In genomic region chr2:143574069-143574468, GRCh38 we compare ENCODE assay signal across 18 cellular contexts.
DNase-seq lines count a peak whose midpoint lies in the region.
"Had no signal": no experiment of that assay in that cellular context is flagged by ENCODE, and none has a peak within 500 bp of the region (broad histone marks: within the 10 kb centered on the region; RNA-seq: fewer than 3 reads in every experiment).

No MANE protein-coding gene starts in this region.

- H3K36me3 Mint-ChIP-seq in activated T-helper 2 cell treated with anti-CD3 and anti-CD28 coated beads, Interferon-gamma antibody, Interleukin-2, Interleukin-4, amounts not matched to agents 10 μg/mL and 5 μg/mL and 100 μg/mL, durations not matched to agents 14 hours and 24 hours and 36 hours (ENCODE audit: low read depth) = peaks cover 19% of the 10 kb centered on the region

- intact Hi-C loops in activated T-helper 2 cell treated with anti-CD3 and anti-CD28 coated beads, Interferon-gamma antibody, Interleukin-2, Interleukin-4, amounts not matched to agents 10 μg/mL and 5 μg/mL and 100 μg/mL, durations not matched to agents 14 hours and 24 hours and 36 hours (cut with micrococcal nuclease) = no loop called here

- H3K27ac Mint-ChIP-seq in activated T-helper 2 cell treated with anti-CD3 and anti-CD28 coated beads, Interferon-gamma antibody, Interleukin-2, Interleukin-4, amounts not matched to agents 10 μg/mL and 5 μg/mL and 100 μg/mL, durations not matched to agents 14 hours and 24 hours and 36 hours = no peak overlapping the region
- H3K27ac Mint-ChIP-seq: activated B cell treated with CpG ODN at 0.5 μM for 24 hours had no signal

- in situ Hi-C loops in SK-MEL-5 (cut with HindIII; ENCODE audit: low pct_unique_long_range_greater_than_20kb, low sequenced_read_pairs) = no loop called here

- H3K4me1 Mint-ChIP-seq in activated T-helper 2 cell treated with anti-CD3 and anti-CD28 coated beads, Interferon-gamma antibody, Interleukin-2, Interleukin-4, amounts not matched to agents 10 μg/mL and 5 μg/mL and 100 μg/mL, durations not matched to agents 14 hours and 24 hours and 36 hours (ENCODE audit: low read depth) = peaks cover 1% of the 10 kb centered on the region
- H3K4me1 Mint-ChIP-seq: activated B cell treated with CpG ODN at 0.5 μM for 24 hours had no signal

- H3K4me3 Mint-ChIP-seq in activated T-helper 2 cell treated with anti-CD3 and anti-CD28 coated beads, Interferon-gamma antibody, Interleukin-2, Interleukin-4, amounts not matched to agents 10 μg/mL and 5 μg/mL and 100 μg/mL, durations not matched to agents 14 hours and 24 hours and 36 hours (ENCODE audit: low read depth) = no peak overlapping the region
- H3K4me3 Mint-ChIP-seq: activated B cell treated with CpG ODN at 0.5 μM for 24 hours had no signal

- DNase-seq in DMS 273 (lab: John Stamatoyannopoulos, UW; ENCODE audit: unreplicated experiment) = peak; percentile 7
- DNase-seq in DMS 273 treated with DMSO at 0.1 percent for 48 hours (lab: John Stamatoyannopoulos, UW) = no peak
- peak; percentile 40 for DNase-seq in SK-MEL-5 (ENCODE audit: low read depth, low spot score)
- DNase-seq in fibroblast of peridontal ligament (ENCODE audit: extremely low read depth) = peak; percentile 8
- DNase-seq in renal cortical epithelial cell (ENCODE audit: low read depth) = peak; percentile 12
- DNase-seq in GOT3 (lab: John Stamatoyannopoulos, UW) = no peak
- no peak for DNase-seq in activated T-helper 2 cell treated with anti-CD3 and anti-CD28 coated beads, Interferon-gamma antibody, Interleukin-2, Interleukin-4, amounts not matched to agents 10 μg/mL and 5 μg/mL and 100 μg/mL, durations not matched to agents 14 hours and 24 hours and 36 hours (ENCODE audit: low spot score)
- DNase-seq in stimulated activated CD4-positive, alpha-beta T cell treated with anti-CD3 and anti-CD28 coated beads, Interleukin-12 subunit alpha, Interleukin-12 subunit beta, amount 100 ng/mL, for 4 hours = no peak
- DNase-seq: activated B cell treated with CpG ODN at 0.5 μM for 24 hours; activated naive CD4-positive, alpha-beta T cell treated with anti-CD3 and anti-CD28 coated beads, Interleukin-2, amount 50 U/mL, for 16 hours; amniotic stem cell; colonic mucosa; effector CD8-positive, alpha-beta T cell; left cardiac atrium; NCI-H2029; NCI-H446; Peyer's patch; stimulated activated naive CD8-positive, alpha-beta T cell treated with anti-CD3 and anti-CD28 coated beads, Interleukin-15, Interleukin-2, amounts not matched to agents 100 U/mL and 50 U/mL, for 24 hours had no signal

- no peaks in the 10 kb centered on the region for H3K27me3 Mint-ChIP-seq in activated T-helper 2 cell treated with anti-CD3 and anti-CD28 coated beads, Interferon-gamma antibody, Interleukin-2, Interleukin-4, amounts not matched to agents 10 μg/mL and 5 μg/mL and 100 μg/mL, durations not matched to agents 14 hours and 24 hours and 36 hours (ENCODE audit: low read depth)
- H3K27me3 Mint-ChIP-seq: activated B cell treated with CpG ODN at 0.5 μM for 24 hours had no signal

- H3K9me3 Mint-ChIP-seq in activated T-helper 2 cell treated with anti-CD3 and anti-CD28 coated beads, Interferon-gamma antibody, Interleukin-2, Interleukin-4, amounts not matched to agents 10 μg/mL and 5 μg/mL and 100 μg/mL, durations not matched to agents 14 hours and 24 hours and 36 hours = no peaks in the 10 kb centered on the region
- H3K9me3 Mint-ChIP-seq: activated B cell treated with CpG ODN at 0.5 μM for 24 hours had no signal

Comparison
In these comparisons a context has a peak if more than half of its experiments do, and no peak if none do; other contexts are left out.
1. DNase-seq: peak in DMS 273 (single experiment), SK-MEL-5 (single experiment), fibroblast of peridontal ligament (single experiment) and renal cortical epithelial cell (single experiment); none in DMS 273 treated with DMSO at 0.1 percent for 48 hours (single experiment), GOT3 (single experiment), activated T-helper 2 cell treated with anti-CD3 and anti-CD28 coated beads, Interferon-gamma antibody, Interleukin-2, Interleukin-4, amounts not matched to agents 10 μg/mL and 5 μg/mL and 100 μg/mL, durations not matched to agents 14 hours and 24 hours and 36 hours (single experiment) and stimulated activated CD4-positive, alpha-beta T cell treated with anti-CD3 and anti-CD28 coated beads, Interleukin-12 subunit alpha, Interleukin-12 subunit beta, amount 100 ng/mL, for 4 hours (single experiment).